ENCODE assay signal across 16 cellular contexts in the genomic region with DNA sequence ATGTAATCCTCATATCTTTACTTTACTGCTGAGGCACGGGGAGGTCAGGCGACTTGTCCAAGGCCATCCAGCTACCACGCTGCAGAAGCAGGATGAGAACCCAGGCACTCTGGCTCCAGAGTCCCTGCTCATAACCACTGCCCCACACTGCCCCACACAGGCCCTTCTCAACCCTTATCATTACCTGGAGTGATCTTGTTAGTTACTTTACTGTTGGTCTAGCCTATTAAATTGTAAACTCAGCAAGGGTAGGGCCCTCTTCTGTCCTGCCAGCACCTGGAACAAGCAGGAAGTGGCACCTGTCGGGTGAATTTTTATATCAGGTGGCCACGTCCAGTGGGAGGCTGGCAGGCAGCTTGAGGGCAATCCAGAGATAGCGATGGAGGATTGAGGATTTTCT. TPM values are rescaled to one million over a fixed set of nuclear protein-coding genes. Genes with fewer than 3 reads are reported as not detected.
DNase-seq lines count a peak whose midpoint lies in the region; ATAC-seq and TF ChIP-seq lines count a peak whose summit lies in the region.
"Had no signal": no experiment of that assay in that cellular context is flagged by ENCODE, and none has a peak within 500 bp of the region (broad histone marks: within the 10 kb centered on the region; RNA-seq: fewer than 3 reads in every experiment).

No MANE protein-coding gene starts in this region.

- H3K4me3 ChIP-seq in left ventricle myocardium inferior (no peak overlapping the region), colonic mucosa (no peak overlapping the region), left lung (no peak overlapping the region), upper lobe of right lung (no peak overlapping the region)
- H3K4me3 ChIP-seq: A549 had no signal

- peaks cover 3% of the 10 kb centered on the region for H3K4me1 Mint-ChIP-seq in glutamatergic neuron (ENCODE audit: low read depth, unreplicated experiment)
- no peaks in the 10 kb centered on the region for H3K4me1 Mint-ChIP-seq in T-helper 2 cell treated with Interferon-gamma antibody and Interleukin-4, amounts not matched to agents 5 μg/mL and 100 μg/mL, for 36 hours (ENCODE audit: low read depth)

- ATAC-seq in left cardiac atrium (no peak), left lung (peak; percentile 50), upper lobe of right lung (peak; percentile 9)
- ATAC-seq: A549, HCT116, HepG2 had no signal

- H3K9me3 Mint-ChIP-seq in glutamatergic neuron (ENCODE audit: unreplicated experiment) = peaks cover 8% of the 10 kb centered on the region
- no peaks in the 10 kb centered on the region for H3K9me3 Mint-ChIP-seq in T-helper 2 cell treated with Interferon-gamma antibody and Interleukin-4, amounts not matched to agents 5 μg/mL and 100 μg/mL, for 36 hours
- H3K9me3 Mint-ChIP-seq: CD4-positive, alpha-beta memory T cell had no signal

- no peak for TF ChIP-seq CTCF in left ventricle myocardium inferior (IDR thresholded peaks at IDR 0.05; ENCODE audit: borderline replicate concordance)
- no peak for TF ChIP-seq CTCF in colonic mucosa (IDR thresholded peaks at IDR 0.05)
- no peak for TF ChIP-seq CTCF in left lung (IDR thresholded peaks at IDR 0.05)
- TF ChIP-seq CTCF in upper lobe of right lung (IDR thresholded peaks at IDR 0.05) = no peak
- no peak for TF ChIP-seq CTCF in glutamatergic neuron (IDR thresholded peaks at IDR 0.05; ENCODE audit: partially characterized antibody, unreplicated experiment)

- DNase-seq in left cardiac atrium = peak; percentile 6
- no peak for DNase-seq in left ventricle myocardium inferior
- peak; percentile 46 for DNase-seq in colonic mucosa
- DNase-seq in left lung = peak in 1 of 2 donors; percentile 9
- no peak for DNase-seq in upper lobe of right lung
- DNase-seq in glutamatergic neuron = no peak
- no peak for DNase-seq in SKM-1 treated with dmso at 0.1 percent for 144 hours (lab: John Stamatoyannopoulos, UW; ENCODE audit: unreplicated experiment)
- DNase-seq in T-helper 2 cell treated with Interferon-gamma antibody and Interleukin-4, amounts not matched to agents 5 μg/mL and 100 μg/mL, for 36 hours (ENCODE audit: low spot score) = no peak
- DNase-seq: BE2C; CD4-positive, alpha-beta memory T cell; DND-41; GF-D8 had no signal

- H3K27ac Mint-ChIP-seq in glutamatergic neuron (ENCODE audit: unreplicated experiment) = no peak overlapping the region
- no peak overlapping the region for H3K27ac Mint-ChIP-seq in T-helper 2 cell treated with Interferon-gamma antibody and Interleukin-4, amounts not matched to agents 5 μg/mL and 100 μg/mL, for 36 hours

- H3K27me3 ChIP-seq in left ventricle myocardium inferior (ENCODE audit: low read depth) (peaks cover 33% of the 10 kb centered on the region), colonic mucosa (no peaks in the 10 kb centered on the region), left lung (peaks cover 0 to 13% of the 10 kb centered on the region in 2 donors), upper lobe of right lung (no peaks in the 10 kb centered on the region)
- H3K27me3 ChIP-seq: BE2C had no signal

- peaks cover 12% of the 10 kb centered on the region for H3K27me3 Mint-ChIP-seq in glutamatergic neuron (ENCODE audit: unreplicated experiment)
- H3K27me3 Mint-ChIP-seq in T-helper 2 cell treated with Interferon-gamma antibody and Interleukin-4, amounts not matched to agents 5 μg/mL and 100 μg/mL, for 36 hours (ENCODE audit: low read depth) = peaks cover 6% of the 10 kb centered on the region

- H3K9me3 ChIP-seq in left ventricle myocardium inferior (replicated peaks) = no peaks in the 10 kb centered on the region
- H3K9me3 ChIP-seq in colonic mucosa = no peaks in the 10 kb centered on the region
- H3K9me3 ChIP-seq in left lung = no peaks in the 10 kb centered on the region
- no peaks in the 10 kb centered on the region for H3K9me3 ChIP-seq in upper lobe of right lung
- H3K9me3 ChIP-seq: A549, BE2C had no signal

- intact Hi-C loops in left cardiac atrium (cut with DNase I) = no loop called here
- intact Hi-C loops in left ventricle myocardium inferior (cut with micrococcal nuclease) = no loop called here
- intact Hi-C loops in colonic mucosa (cut with DNase I) = no loop called here
- intact Hi-C loops in left lung (cut with DNase I) = no loop called here
- intact Hi-C loops in upper lobe of right lung (cut with DNase I) = no loop called here

- H3K36me3 Mint-ChIP-seq in glutamatergic neuron (ENCODE audit: unreplicated experiment) = no peaks in the 10 kb centered on the region
- H3K36me3 Mint-ChIP-seq in T-helper 2 cell treated with Interferon-gamma antibody and Interleukin-4, amounts not matched to agents 5 μg/mL and 100 μg/mL, for 36 hours (ENCODE audit: low read depth) = no peaks in the 10 kb centered on the region
- H3K36me3 Mint-ChIP-seq: CD4-positive, alpha-beta memory T cell had no signal

- H3K36me3 ChIP-seq in left ventricle myocardium inferior (no peaks in the 10 kb centered on the region), colonic mucosa (no peaks in the 10 kb centered on the region), left lung (no peaks in the 10 kb centered on the region), upper lobe of right lung (no peaks in the 10 kb centered on the region)

- no peak overlapping the region for H3K4me3 Mint-ChIP-seq in glutamatergic neuron (ENCODE audit: unreplicated experiment)
- H3K4me3 Mint-ChIP-seq in T-helper 2 cell treated with Interferon-gamma antibody and Interleukin-4, amounts not matched to agents 5 μg/mL and 100 μg/mL, for 36 hours = no peak overlapping the region

- H3K4me1 ChIP-seq in left ventricle myocardium inferior = no peaks in the 10 kb centered on the region
- peaks cover 12% of the 10 kb centered on the region for H3K4me1 ChIP-seq in colonic mucosa
- no peaks in the 10 kb centered on the region for H3K4me1 ChIP-seq in left lung
- H3K4me1 ChIP-seq in upper lobe of right lung = no peaks in the 10 kb centered on the region

- H3K27ac ChIP-seq in left ventricle myocardium inferior (replicated peaks) = no peak overlapping the region
- H3K27ac ChIP-seq in colonic mucosa = no peak overlapping the region
- H3K27ac ChIP-seq in left lung = no peak overlapping the region
- H3K27ac ChIP-seq in upper lobe of right lung = no peak overlapping the region
- H3K27ac ChIP-seq: A549, C4-2B had no signal

- H3K9ac ChIP-seq in colonic mucosa (ENCODE audit: low read depth in 2 of 2, low read length in 2 of 2) = no peak overlapping the region

RNA-seq across cellular contexts. Expression of a gene that starts 12.2 kb away (rescaled TPM):
- total RNA-seq in left cardiac atrium (10 to 100 TPM in 1 of 2 donors, 1 to 10 TPM in 1; 6.4 to 25.9 TPM), left ventricle myocardium inferior (7.4 TPM), colonic mucosa (1 to 10 TPM; 2.8 to 3.6 TPM), left lung (1 to 10 TPM; 1.7 to 1.8 TPM), upper lobe of right lung (1.2 TPM), glutamatergic neuron (ENCODE audit: unreplicated experiment) (3.5 TPM)
- total RNA-seq: HepG2 had no signal

RNA-seq across cellular contexts. Expression of a gene that starts 48.6 kb away (rescaled TPM):
- total RNA-seq in left cardiac atrium = 1 to 10 TPM; 2.9 to 4.0 TPM
- total RNA-seq in left ventricle myocardium inferior = 2.9 TPM
- 1 to 10 TPM; 3.3 to 3.7 TPM for total RNA-seq in colonic mucosa
- total RNA-seq in left lung = 1 to 10 TPM; 4.3 to 5.6 TPM
- 4.9 TPM for total RNA-seq in upper lobe of right lung
- total RNA-seq in glutamatergic neuron (ENCODE audit: unreplicated experiment) = 5.9 TPM

RNA-seq across cellular contexts. Expression of a gene that starts 59.1 kb away (rescaled TPM):
- total RNA-seq in left cardiac atrium = under 1 TPM; 0.09 to 0.24 TPM
- total RNA-seq in left ventricle myocardium inferior = not detected
- not detected for total RNA-seq in colonic mucosa
- under 1 TPM in 1 of 2 donors, not detected in 1; 0.42 TPM for total RNA-seq in left lung
- total RNA-seq in upper lobe of right lung = not detected
- total RNA-seq in glutamatergic neuron (ENCODE audit: unreplicated experiment) = not detected
- total RNA-seq: CD4-positive, alpha-beta memory T cell; HepG2 had no signal

Comparison
In these comparisons a context has a peak if more than half of its experiments do, and no peak if none do; other contexts are left out.
1. DNase-seq: peak in left cardiac atrium (single experiment) and colonic mucosa (single experiment); none in left ventricle myocardium inferior (single experiment), upper lobe of right lung (single experiment), glutamatergic neuron (single experiment), SKM-1 treated with dmso at 0.1 percent for 144 hours (single experiment) and T-helper 2 cell treated with Interferon-gamma antibody and Interleukin-4, amounts not matched to agents 5 μg/mL and 100 μg/mL, for 36 hours (single experiment).
2. ATAC-seq: peak in left lung (single experiment) and upper lobe of right lung (single experiment); none in left cardiac atrium (0 of 2).